Comparison of ENCODE assay signal across 8 cellular contexts in genomic region chr16:71230122-71230845, GRCh38. TPM values are rescaled to one million over a fixed set of nuclear protein-coding genes. Genes with fewer than 3 reads are reported as not detected.
DNase-seq lines count a peak whose midpoint lies in the region; ATAC-seq, FAIRE-seq and TF ChIP-seq lines count a peak whose summit lies in the region.
"Had no signal": no experiment of that assay in that cellular context is flagged by ENCODE, and none has a peak within 500 bp of the region (broad histone marks: within the 10 kb centered on the region; RNA-seq: fewer than 3 reads in every experiment).

HYDIN (minus strand) TSS chr16:71230722; CDS start chr16:71186895, 43,827 bp downstream.

- ATAC-seq in left lung, result peak; percentile 81
- ATAC-seq: psoas muscle had no signal

- no peak for FAIRE-seq in H54 (lab: Jason Lieb, UNC)

- DNase-seq in H54 (ENCODE audit: insufficient read length, low spot score) (peak; percentile 17), NCI-H2196 (lab: John Stamatoyannopoulos, UW; ENCODE audit: unreplicated experiment) (peak; percentile 67), mammary epithelial cell (peak; percentile 71), left lung (peak; percentile 63 to 83), ureter (ENCODE audit: low spot score) (peak; percentile 46), amniotic stem cell (lab: John Stamatoyannopoulos, UW) (no peak), pons (ENCODE audit: low spot score) (no peak)

- H3K4me3 ChIP-seq in mammary epithelial cell (replicated peaks in 1 of 3; ENCODE audit: insufficient read depth in 1 of 3, low read depth in 2 of 3, low read length in 3 of 3), result peak within 1 kb of the TSS; percentile 56 to 63 (median 57)
- H3K4me3 ChIP-seq in left lung, result peak within 1 kb of the TSS in 1 of 2 donors; percentile 6
- H3K4me3 ChIP-seq: psoas muscle had no signal

- WGBS in mammary epithelial cell (ENCODE audit: low coverage, missing lambda C conversion rate), result under 1% methylated on average over 23 of the region's 38 CpGs

- dilution Hi-C loops in mammary epithelial cell (cut with HindIII; ENCODE audit: low sequenced_read_pairs), result no loop called here

- H3K4me2 ChIP-seq in mammary epithelial cell (ENCODE audit: insufficient read depth, low read depth, low read length), result peak within 1 kb of the TSS; percentile 83

- H3K27me3 ChIP-seq in mammary epithelial cell (ENCODE audit: insufficient read depth, low read length), result no peaks in the 10 kb centered on the region
- peaks cover 0 to 24% of the 10 kb centered on the region in 2 donors for H3K27me3 ChIP-seq in left lung

- intact Hi-C loops in mammary epithelial cell (cut with micrococcal nuclease), result loop anchor here (5.0 kb wide), 1 partner anchor 57 kb away; the partner anchor contains the start of gene CMTR2
- intact Hi-C loops in left lung (cut with DNase I), result no loop called here

- no peaks in the 10 kb centered on the region for H3K36me3 ChIP-seq in mammary epithelial cell (ENCODE audit: insufficient read depth, low read length)
- H3K36me3 ChIP-seq in left lung, result no peaks in the 10 kb centered on the region

- no peaks in the 10 kb centered on the region for H3K79me2 ChIP-seq in mammary epithelial cell (ENCODE audit: insufficient read depth, low read length)

- H3K27ac ChIP-seq in mammary epithelial cell (ENCODE audit: insufficient read depth, low read depth, low read length), result peak within 1 kb of the TSS; percentile 43
- no peak within 1 kb of the TSS for H3K27ac ChIP-seq in left lung
- H3K27ac ChIP-seq: psoas muscle had no signal

- TF ChIP-seq POLR2A in H54 (IDR thresholded peaks at IDR 0.05; ENCODE audit: low read depth, low read length), result no peak

- H2AFZ ChIP-seq in mammary epithelial cell (ENCODE audit: low read depth, low read length), result peak within 1 kb of the TSS; percentile 96

- peak within 1 kb of the TSS; percentile 55 for H3K9ac ChIP-seq in mammary epithelial cell (ENCODE audit: insufficient read depth, low read length)

- TF ChIP-seq CTCF in mammary epithelial cell (conservative IDR thresholded peaks at IDR 0.05 in 1 of 2, IDR thresholded peaks at IDR 0.05 in 1 of 2; ENCODE audit: extremely low read depth in 1 of 2, insufficient read depth in 1 of 2, low read depth in 1 of 2, low read length in 2 of 2) (no peak), left lung (IDR thresholded peaks at IDR 0.05) (no peak)

- no TSS peak for BruUV-seq in mammary epithelial cell (replicated peaks; lab: Mats Ljungman, UMichigan)

- CTCF ChIA-PET in mammary epithelial cell (lab: Charles Lee; ENCODE audit: low non-redundant PET), result no interaction called here

- H3K9me3 ChIP-seq in mammary epithelial cell (replicated peaks; ENCODE audit: insufficient read depth, low read length), result peaks cover 6% of the 10 kb centered on the region
- peaks cover 0 to 32% of the 10 kb centered on the region in 2 donors for H3K9me3 ChIP-seq in left lung

- in situ Hi-C loops in mammary epithelial cell (cut with MboI; ENCODE audit: low sequenced_read_pairs in 2 of 2), result no loop called here

- no peaks in the 10 kb centered on the region for H4K20me1 ChIP-seq in mammary epithelial cell (ENCODE audit: insufficient read depth, low read length)

- peaks cover 5% of the 10 kb centered on the region for H3K4me1 ChIP-seq in mammary epithelial cell (ENCODE audit: insufficient read depth, low read length)
- no peaks in the 10 kb centered on the region for H3K4me1 ChIP-seq in left lung
- H3K4me1 ChIP-seq: psoas muscle had no signal

RNA-seq across cellular contexts. Expression of gene HYDIN, which starts in this region (rescaled TPM):
- 1 to 10 TPM; 1.6 to 5.5 TPM for total RNA-seq in mammary epithelial cell
- polyA plus RNA-seq in mammary epithelial cell, result 0.87 TPM
- 3.9 TPM for polyA minus RNA-seq in mammary epithelial cell
- 1 to 10 TPM; 3.3 to 8.2 TPM for total RNA-seq in left lung
- total RNA-seq in ureter, result 8.4 TPM

Comparison
In these comparisons a context has a peak if more than half of its experiments do, and no peak if none do; other contexts are left out.
1. DNase-seq: peak in H54 (single experiment), NCI-H2196 (single experiment), mammary epithelial cell (single experiment), left lung (2 of 2) and ureter (single experiment); none in amniotic stem cell (single experiment) and pons (single experiment).